8 cellular contexts compared by ENCODE assay signal in the genomic region with DNA sequence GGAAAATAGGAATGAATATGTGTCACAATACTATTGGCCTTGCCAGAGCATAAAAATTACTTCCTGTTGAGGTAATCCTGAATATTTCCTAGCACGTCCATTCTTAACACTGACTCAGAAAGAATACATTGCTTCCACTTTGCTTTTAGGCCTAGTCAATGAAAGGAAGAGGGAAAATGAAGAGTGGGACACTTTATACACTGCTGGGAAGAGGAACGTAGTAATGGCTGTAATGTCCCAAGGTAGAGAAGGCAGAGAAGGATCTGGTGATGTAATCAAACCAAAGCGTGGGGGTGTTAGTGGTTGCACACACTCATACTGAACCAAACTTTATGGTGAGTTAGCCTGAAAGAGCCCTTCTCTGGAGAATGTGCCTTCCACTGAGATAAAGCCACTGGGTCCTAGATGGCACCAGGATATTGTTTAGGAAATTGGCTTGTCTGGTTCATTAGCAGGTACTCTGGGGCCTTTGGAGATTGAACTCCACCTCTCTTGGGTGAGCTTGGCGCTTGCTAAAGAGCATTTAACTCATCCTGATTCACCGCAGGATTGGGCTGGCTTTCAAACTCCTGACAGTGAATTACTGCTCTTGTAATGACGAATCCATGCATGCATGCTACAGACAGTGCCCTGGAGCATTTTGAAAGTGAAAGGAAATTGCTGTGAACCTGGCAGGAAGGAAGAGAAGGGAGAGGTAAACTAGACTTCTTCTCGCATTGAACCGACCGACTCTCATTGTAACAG.
DNase-seq lines count a peak whose midpoint lies in the region; ATAC-seq and TF ChIP-seq lines count a peak whose summit lies in the region.

No MANE protein-coding gene starts in this region.

- peak overlapping the region; percentile 89 for H3K27ac Mint-ChIP-seq in Calu3 (ENCODE audit: unreplicated experiment)
- peak overlapping the region; percentile 75 for H3K27ac Mint-ChIP-seq in activated naive CD4-positive, alpha-beta T cell treated with anti-CD3 and anti-CD28 coated beads, Interleukin-2, amount 10 ng/mL, durations not matched to agents 7 days and 5 days

- intact Hi-C loops in Calu3 (cut with micrococcal nuclease; ENCODE audit: unreplicated experiment) = loop anchor here (1.0 kb wide), 1 partner anchor 39 kb away; no protein-coding TSS in a partner anchor
- intact Hi-C loops in vagina (cut with DNase I) = no loop called here

- no peaks in the 10 kb centered on the region for H3K27me3 Mint-ChIP-seq in Calu3 (ENCODE audit: unreplicated experiment)
- H3K27me3 Mint-ChIP-seq in activated naive CD4-positive, alpha-beta T cell treated with anti-CD3 and anti-CD28 coated beads, Interleukin-2, amount 10 ng/mL, durations not matched to agents 7 days and 5 days = no peaks in the 10 kb centered on the region

- peak; percentile 45 for DNase-seq in Calu3
- peak; percentile 68 for DNase-seq in HS-5 (ENCODE audit: low read depth)
- peak; percentile 26 for DNase-seq in activated naive CD4-positive, alpha-beta T cell treated with anti-CD3 and anti-CD28 coated beads, Interleukin-2, amount 10 ng/mL, durations not matched to agents 7 days and 5 days
- peak; percentile 88 for DNase-seq in kidney glomerular epithelial cell (lab: John Stamatoyannopoulos, UW)
- DNase-seq in vagina (ENCODE audit: extremely low spot score in 2 of 2) = no peak
- no peak for DNase-seq in SK-N-DZ (ENCODE audit: low spot score)
- no peak for DNase-seq in SW 1271 (lab: John Stamatoyannopoulos, UW)

- TF ChIP-seq POLR2A in vagina (IDR thresholded peaks at IDR 0.05) = no peak

- no TSS peak for BruUV-seq in Calu3 (replicated peaks; lab: Mats Ljungman, UMichigan)

- H3K9me3 Mint-ChIP-seq in Calu3 (ENCODE audit: low read depth, unreplicated experiment) = no peaks in the 10 kb centered on the region
- H3K9me3 Mint-ChIP-seq in activated naive CD4-positive, alpha-beta T cell treated with anti-CD3 and anti-CD28 coated beads, Interleukin-2, amount 10 ng/mL, durations not matched to agents 7 days and 5 days = no peaks in the 10 kb centered on the region

- H3K36me3 Mint-ChIP-seq in Calu3 (ENCODE audit: insufficient read depth, unreplicated experiment) = peaks cover 51% of the 10 kb centered on the region
- H3K36me3 Mint-ChIP-seq in activated naive CD4-positive, alpha-beta T cell treated with anti-CD3 and anti-CD28 coated beads, Interleukin-2, amount 10 ng/mL, durations not matched to agents 7 days and 5 days = no peaks in the 10 kb centered on the region

- H3K27ac ChIP-seq in vagina = peak overlapping the region; percentile 70

- H3K9me3 ChIP-seq in vagina = no peaks in the 10 kb centered on the region

- peaks cover 45% of the 10 kb centered on the region for H3K4me1 Mint-ChIP-seq in Calu3 (ENCODE audit: low read depth, unreplicated experiment)
- H3K4me1 Mint-ChIP-seq in activated naive CD4-positive, alpha-beta T cell treated with anti-CD3 and anti-CD28 coated beads, Interleukin-2, amount 10 ng/mL, durations not matched to agents 7 days and 5 days = peaks cover 28% of the 10 kb centered on the region

- no peak for TF ChIP-seq CTCF in Calu3 (IDR thresholded peaks at IDR 0.05; ENCODE audit: unreplicated experiment)
- no peak for TF ChIP-seq CTCF in vagina (IDR thresholded peaks at IDR 0.05)

- peak; percentile 45 for ATAC-seq in GM19324 (IDR thresholded peaks at IDR 0.05; ENCODE audit: low FRiP score, unreplicated experiment)

- H3K4me3 Mint-ChIP-seq in Calu3 (ENCODE audit: low read depth, unreplicated experiment) = peak overlapping the region; percentile 89
- no peak overlapping the region for H3K4me3 Mint-ChIP-seq in activated naive CD4-positive, alpha-beta T cell treated with anti-CD3 and anti-CD28 coated beads, Interleukin-2, amount 10 ng/mL, durations not matched to agents 7 days and 5 days

- no peaks in the 10 kb centered on the region for H3K27me3 ChIP-seq in vagina

- H3K4me3 ChIP-seq in vagina = no peak overlapping the region

- H3K4me1 ChIP-seq in vagina = peaks cover 42% of the 10 kb centered on the region

- CTCF ChIA-PET in Calu3 (lab: Charles Lee) = interaction anchor here (1.8 kb wide), 1 partner anchor 20 kb away, joined by 5 read pairs; no protein-coding TSS in a partner anchor
- CTCF ChIA-PET in activated naive CD4-positive, alpha-beta T cell treated with anti-CD3 and anti-CD28 coated beads, Interleukin-2, amount 10 ng/mL, durations not matched to agents 7 days and 5 days (lab: Charles Lee) = no interaction called here

- H3K36me3 ChIP-seq in vagina = no peaks in the 10 kb centered on the region

Comparison
In these comparisons a context has a peak if more than half of its experiments do, and no peak if none do; other contexts are left out.
1. DNase-seq: peak in Calu3 (single experiment), HS-5 (single experiment), activated naive CD4-positive, alpha-beta T cell treated with anti-CD3 and anti-CD28 coated beads, Interleukin-2, amount 10 ng/mL, durations not matched to agents 7 days and 5 days (single experiment) and kidney glomerular epithelial cell (single experiment); none in vagina (0 of 2), SK-N-DZ (single experiment) and SW 1271 (0 of 2).